In genomic region chr10:12097791-12098190, GRCh38 we compare ENCODE assay signal across 20 cellular contexts. TPM values are rescaled to one million over a fixed set of nuclear protein-coding genes. Genes with fewer than 3 reads are reported as not detected.
A peak's percentile ranks its signal among the peaks of the same experiment; 100 is the strongest.
DNase-seq lines count a peak whose midpoint lies in the region; ATAC-seq, FAIRE-seq and TF ChIP-seq lines count a peak whose summit lies in the region.
"Had no signal": no experiment of that assay in that cellular context is flagged by ENCODE, and none has a peak within 500 bp of the region (broad histone marks: within the 10 kb centered on the region; RNA-seq: fewer than 3 reads in every experiment).

No MANE protein-coding gene starts in this region.

- H3K9me3 ChIP-seq in pancreas, result no peaks in the 10 kb centered on the region
- H3K9me3 ChIP-seq: left ventricle myocardium inferior had no signal

- 64 to 75% methylated on average over 5 of the region's 5 CpGs for WGBS in pancreas, 2 donors

- no peaks in the 10 kb centered on the region for H3K4me1 ChIP-seq in pancreas
- H3K4me1 ChIP-seq: left ventricle myocardium inferior had no signal

- no peak overlapping the region for H3K27ac ChIP-seq in pancreas
- H3K27ac ChIP-seq: C4-2B, left ventricle myocardium inferior had no signal

- intact Hi-C loops in pancreas (cut with DNase I), result no loop called here

- DNase-seq in DMS79 treated with DMSO at 0.1 percent for 48 hours (lab: John Stamatoyannopoulos, UW) (peak; percentile 59), NCI-H128 (lab: John Stamatoyannopoulos, UW; ENCODE audit: unreplicated experiment) (peak; percentile 9), RPMI8226 (peak; percentile 15), left lobe of liver (ENCODE audit: low spot score) (no peak), pancreas (no peak), MV-4-11 (lab: John Stamatoyannopoulos, UW) (no peak), NCI-H187 treated with DMSO at 0.1 percent for 48 hours (lab: John Stamatoyannopoulos, UW) (no peak)
- DNase-seq: activated B cell treated with CpG ODN at 0.5 μM for 24 hours; GF-D8; left ventricle myocardium inferior; naive thymus-derived CD8-positive, alpha-beta T cell; NCI-H1694 treated with DMSO at 0.1 percent for 48 hours; retina; stimulated activated CD4-positive, alpha-beta T cell treated with anti-CD3 and anti-CD28 coated beads, Interleukin-2, amount 100 ng/mL, for 24 hours; trophoblast cell had no signal

- peak; percentile 12 for ATAC-seq in left lobe of liver
- no peak for ATAC-seq in GM21529 (IDR thresholded peaks at IDR 0.05; ENCODE audit: unreplicated experiment)
- ATAC-seq in pancreas, result no peak
- ATAC-seq: activated naive CD4-positive, alpha-beta T cell treated with anti-CD3 and anti-CD28 coated beads, Interleukin-2, amount 50 U/mL, for 72 hours; GM23338; HepG2; naive thymus-derived CD8-positive, alpha-beta T cell had no signal

- TF ChIP-seq CTCF in pancreas (IDR thresholded peaks at IDR 0.05), result no peak

- no peak overlapping the region for H3K4me3 ChIP-seq in pancreas
- H3K4me3 ChIP-seq: GM23338, left ventricle myocardium inferior had no signal

- H3K36me3 ChIP-seq in pancreas, result peaks cover 0 to 44% (median 0%) of the 10 kb centered on the region in 3 donors

- no peak for FAIRE-seq in pancreas (lab: Jason Lieb, UNC)
- FAIRE-seq: HepG2 had no signal

- H3K27me3 ChIP-seq in pancreas, result no peaks in the 10 kb centered on the region

RNA-seq across cellular contexts. Expression of gene DHTKD1, which starts 29.0 kb away (rescaled TPM):
- total RNA-seq in left lobe of liver, result 171 TPM
- total RNA-seq in pancreas, result 10 to 100 TPM; 17.3 to 25.1 (median 21.5) TPM
- 10 to 100 TPM in 1 of 2 donors, 1 to 10 TPM in 1; 9.6 to 11.3 TPM for polyA plus RNA-seq in pancreas

RNA-seq across cellular contexts. Expression of gene SEC61A2, which starts 31.7 kb away (rescaled TPM):
- 6.2 TPM for total RNA-seq in left lobe of liver
- 1 to 10 TPM; 1.1 to 2.8 (median 1.9) TPM for total RNA-seq in pancreas
- polyA plus RNA-seq in pancreas, result 1 to 10 TPM; 1.6 to 6.4 TPM

RNA-seq across cellular contexts. Expression of gene UPF2, which starts 55.2 kb away (rescaled TPM):
- total RNA-seq in left lobe of liver (9.3 TPM), pancreas (10 to 100 TPM in 1 of 6 donors, 1 to 10 TPM in 5; 6.8 to 12.5 (median 9.0) TPM)
- polyA plus RNA-seq in pancreas, result 10 to 100 TPM in 1 of 2 donors, 1 to 10 TPM in 1; 6.1 to 11.2 TPM

Comparison
In these comparisons a context has a peak if more than half of its experiments do, and no peak if none do; other contexts are left out.
1. DNase-seq: peak in DMS79 treated with DMSO at 0.1 percent for 48 hours (single experiment), NCI-H128 (single experiment) and RPMI8226 (single experiment); none in left lobe of liver (single experiment), pancreas (0 of 6), MV-4-11 (single experiment) and NCI-H187 treated with DMSO at 0.1 percent for 48 hours (single experiment).